ENCODE assay signal across 17 cellular contexts in the genomic region with DNA sequence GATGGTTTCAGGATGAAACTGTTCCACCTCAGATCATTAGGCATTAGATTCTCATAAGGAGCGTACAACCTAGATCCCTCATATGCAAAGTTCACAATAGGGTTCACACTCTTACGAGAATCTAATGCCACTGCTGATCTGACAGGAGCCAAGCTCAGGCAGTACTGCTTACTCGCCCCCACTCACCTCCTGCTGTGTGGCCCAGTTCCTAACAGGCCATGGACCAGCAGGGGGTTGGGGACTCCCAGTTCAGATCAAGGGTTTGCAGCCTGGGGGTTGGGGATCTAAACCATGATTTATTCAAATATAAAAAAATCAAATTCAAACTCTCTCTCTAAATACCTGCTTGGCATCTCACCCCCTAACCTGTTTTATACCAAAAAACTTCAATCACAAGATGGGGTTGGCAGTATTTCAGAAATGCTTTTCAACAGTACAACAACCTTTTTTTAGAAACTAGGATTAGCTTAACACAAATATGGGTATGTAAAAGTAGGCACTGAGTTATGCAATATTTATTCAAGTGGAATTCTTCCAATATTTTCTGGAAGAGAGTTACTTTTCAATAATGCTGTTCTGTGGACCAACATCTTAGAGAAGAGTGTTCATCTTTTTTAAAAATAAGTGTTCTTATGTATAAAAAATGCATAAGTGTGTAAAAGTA. TPM values are rescaled to one million over a fixed set of nuclear protein-coding genes. Genes with fewer than 3 reads are reported as not detected.
A peak's percentile ranks its signal among the peaks of the same experiment; 100 is the strongest.
DNase-seq lines count a peak whose midpoint lies in the region; ATAC-seq and TF ChIP-seq lines count a peak whose summit lies in the region.
"Had no signal": no experiment of that assay in that cellular context is flagged by ENCODE, and none has a peak within 500 bp of the region (broad histone marks: within the 10 kb centered on the region; RNA-seq: fewer than 3 reads in every experiment).

No MANE protein-coding gene starts in this region.

- peak overlapping the region; percentile 29 for H3K4me2 ChIP-seq in PC-3 (ENCODE audit: low read length)
- H3K4me2 ChIP-seq: SK-N-SH had no signal

- H3K27me3 Mint-ChIP-seq in osteocyte (ENCODE audit: unreplicated experiment), result no peaks in the 10 kb centered on the region
- H3K27me3 Mint-ChIP-seq in naive thymus-derived CD4-positive, alpha-beta T cell, result no peaks in the 10 kb centered on the region
- H3K27me3 Mint-ChIP-seq: activated naive CD8-positive, alpha-beta T cell treated with anti-CD3 and anti-CD28 coated beads, Interleukin-2, amount 10 ng/mL, durations not matched to agents 7 days and 5 days; central memory CD8-positive, alpha-beta T cell had no signal

- H3K79me2 ChIP-seq in PC-3 (ENCODE audit: low read length), result no peaks in the 10 kb centered on the region

- no peak overlapping the region for H3K9ac ChIP-seq in PC-3 (ENCODE audit: low read length)
- H3K9ac ChIP-seq: SK-N-SH had no signal

- no peak overlapping the region for H3K27ac Mint-ChIP-seq in osteocyte (ENCODE audit: unreplicated experiment)
- H3K27ac Mint-ChIP-seq in naive thymus-derived CD4-positive, alpha-beta T cell, result no peak overlapping the region
- H3K27ac Mint-ChIP-seq: activated naive CD8-positive, alpha-beta T cell treated with anti-CD3 and anti-CD28 coated beads, Interleukin-2, amount 10 ng/mL, durations not matched to agents 7 days and 5 days had no signal

- 93 to 95% methylated on average over 3 of the region's 3 CpGs for WGBS in sigmoid colon, 2 donors

- no peak for TF ChIP-seq CTCF in PC-3 (conservative IDR thresholded peaks at IDR 0.05; ENCODE audit: low read depth, low read length)
- TF ChIP-seq CTCF in sigmoid colon (IDR thresholded peaks at IDR 0.05), result no peak
- TF ChIP-seq CTCF in osteocyte (IDR thresholded peaks at IDR 0.05), result no peak

- H3K9me3 Mint-ChIP-seq in osteocyte (ENCODE audit: unreplicated experiment), result peaks cover 17% of the 10 kb centered on the region
- peaks cover 0 to 10% (median 3%) of the 10 kb centered on the region in 11 donors for H3K9me3 Mint-ChIP-seq in naive thymus-derived CD4-positive, alpha-beta T cell

- no peak overlapping the region for H2AFZ ChIP-seq in PC-3 (ENCODE audit: low read length)

- H3K4me1 ChIP-seq in PC-3 (ENCODE audit: insufficient read depth, low read length) (peaks cover 24% of the 10 kb centered on the region), sigmoid colon (peaks cover 0 to 22% (median 6%) of the 10 kb centered on the region in 4 donors)
- no peaks in the 10 kb centered on the region for H3K4me1 ChIP-seq in naive thymus-derived CD4-positive, alpha-beta T cell (ENCODE audit: control insufficient read depth in 2 of 2, insufficient read depth in 2 of 2, low read length in 2 of 2)
- H3K4me1 ChIP-seq: BE2C had no signal

- intact Hi-C loops in PC-3 (cut with micrococcal nuclease), result loop anchor here (2.0 to 5.0 kb wide), 3 partner anchors 15 to 491 kb away; no protein-coding TSS in a partner anchor
- intact Hi-C loops in sigmoid colon (cut with DNase I), result loop anchor here (10.0 kb wide), 1 partner anchor 49 kb away; no protein-coding TSS in a partner anchor
- intact Hi-C loops in naive thymus-derived CD4-positive, alpha-beta T cell (cut with micrococcal nuclease), result no loop called here

- H3K27me3 ChIP-seq in PC-3 (ENCODE audit: low read length), result no peaks in the 10 kb centered on the region
- no peaks in the 10 kb centered on the region for H3K27me3 ChIP-seq in sigmoid colon
- H3K27me3 ChIP-seq in naive thymus-derived CD4-positive, alpha-beta T cell (ENCODE audit: control insufficient read depth in 2 of 2, insufficient read depth in 2 of 2, low read length in 2 of 2), result no peaks in the 10 kb centered on the region
- H3K27me3 ChIP-seq: BE2C had no signal

- H3K9me2 ChIP-seq in PC-3 (replicated peaks; ENCODE audit: low read length), result no peaks in the 10 kb centered on the region
- H3K9me2 ChIP-seq: SK-N-SH had no signal

- no TSS peak for BruUV-seq in PC-3 (replicated peaks; lab: Mats Ljungman, UMichigan)

- H3K9me3 ChIP-seq in PC-3 (ENCODE audit: low read length) (no peaks in the 10 kb centered on the region), sigmoid colon (no peaks in the 10 kb centered on the region)
- no peaks in the 10 kb centered on the region for H3K9me3 ChIP-seq in naive thymus-derived CD4-positive, alpha-beta T cell (ENCODE audit: control insufficient read depth in 2 of 3, low read length in 3 of 3)
- H3K9me3 ChIP-seq: BE2C, SK-N-SH had no signal

- no peak for TF ChIP-seq EP300 in sigmoid colon (IDR thresholded peaks at IDR 0.05)

- POLR2A ChIA-PET in PC-3 (lab: Charles Lee; ENCODE audit: unreplicated experiment), result no interaction called here
- POLR2A ChIA-PET in naive thymus-derived CD4-positive, alpha-beta T cell (lab: Charles Lee), result interaction anchor here (0.6 kb wide), 1 partner anchor 1430 kb away, joined by 3 read pairs; no protein-coding TSS in a partner anchor

- H3K4me3 ChIP-seq in PC-3 (ENCODE audit: low read length) (no peak overlapping the region), sigmoid colon (no peak overlapping the region)
- no peak overlapping the region for H3K4me3 ChIP-seq in naive thymus-derived CD4-positive, alpha-beta T cell (ENCODE audit: low read length)

- H3K36me3 ChIP-seq in PC-3 (ENCODE audit: low read depth, low read length) (no peaks in the 10 kb centered on the region), sigmoid colon (peaks cover 0 to 5% (median 0%) of the 10 kb centered on the region in 4 donors)
- no peaks in the 10 kb centered on the region for H3K36me3 ChIP-seq in naive thymus-derived CD4-positive, alpha-beta T cell (ENCODE audit: control insufficient read depth in 2 of 3, insufficient read depth in 3 of 3, low read length in 3 of 3)
- H3K36me3 ChIP-seq: BE2C had no signal

- H3K27ac ChIP-seq in PC-3 (ENCODE audit: low read length), result peak overlapping the region; percentile 23
- H3K27ac ChIP-seq in sigmoid colon, result peak overlapping the region; percentile 15 to 79 (median 67)
- no peak overlapping the region for H3K27ac ChIP-seq in naive thymus-derived CD4-positive, alpha-beta T cell (ENCODE audit: low read depth, low read length)

- peak; percentile 2 for DNase-seq in COLO668 (lab: John Stamatoyannopoulos, UW; ENCODE audit: unreplicated experiment)
- DNase-seq in PC-3, result peak; percentile 51
- DNase-seq in fibroblast of peridontal ligament (ENCODE audit: extremely low read depth), result peak; percentile 78
- DNase-seq in sigmoid colon, result no peak
- no peak for DNase-seq in osteocyte (ENCODE audit: extremely low spot score, unreplicated experiment)
- no peak for DNase-seq in naive thymus-derived CD4-positive, alpha-beta T cell
- DNase-seq: activated naive CD8-positive, alpha-beta T cell treated with anti-CD3 and anti-CD28 coated beads, Interleukin-2, amount 10 ng/mL, durations not matched to agents 7 days and 5 days; activated T-cell treated with anti-CD3 and anti-CD28 coated beads, Interleukin-2, amount 50 U/mL, for 4 hours; BE2C; DMS153; NCI-H187; occipital lobe; SK-N-SH; stimulated activated naive CD4-positive, alpha-beta T cell had no signal

- H3K4me1 Mint-ChIP-seq in osteocyte (ENCODE audit: unreplicated experiment), result peaks cover 19% of the 10 kb centered on the region
- H3K4me1 Mint-ChIP-seq in naive thymus-derived CD4-positive, alpha-beta T cell, result peaks cover 0 to 15% (median 12%) of the 10 kb centered on the region in 7 donors
- H3K4me1 Mint-ChIP-seq: activated naive CD8-positive, alpha-beta T cell treated with anti-CD3 and anti-CD28 coated beads, Interleukin-2, amount 10 ng/mL, durations not matched to agents 7 days and 5 days had no signal

- ATAC-seq in PC-3 (peak; percentile 66), HG03097 (IDR thresholded peaks at IDR 0.05; ENCODE audit: low FRiP score, unreplicated experiment) (no peak), HG03439 (IDR thresholded peaks at IDR 0.05; ENCODE audit: unreplicated experiment) (no peak)
- no peak for ATAC-seq in naive thymus-derived CD4-positive, alpha-beta T cell
- ATAC-seq: activated T-cell treated with anti-CD3 and anti-CD28 coated beads, Interleukin-2, amount 50 U/mL, for 4 hours had no signal

- H3K36me3 Mint-ChIP-seq in osteocyte (ENCODE audit: unreplicated experiment), result peaks cover 39% of the 10 kb centered on the region
- peaks cover 17 to 72% (median 61%) of the 10 kb centered on the region in 5 donors for H3K36me3 Mint-ChIP-seq in naive thymus-derived CD4-positive, alpha-beta T cell

- no peak overlapping the region for H3K4me3 Mint-ChIP-seq in osteocyte (ENCODE audit: unreplicated experiment)
- H3K4me3 Mint-ChIP-seq in naive thymus-derived CD4-positive, alpha-beta T cell, result no peak overlapping the region
- H3K4me3 Mint-ChIP-seq: activated naive CD8-positive, alpha-beta T cell treated with anti-CD3 and anti-CD28 coated beads, Interleukin-2, amount 10 ng/mL, durations not matched to agents 7 days and 5 days; activated T-cell treated with anti-CD3 and anti-CD28 coated beads, Interleukin-2, amount 50 U/mL, for 4 hours; central memory CD8-positive, alpha-beta T cell had no signal

- no peaks in the 10 kb centered on the region for H4K20me1 ChIP-seq in PC-3 (ENCODE audit: low read length)

- CTCF ChIA-PET in PC-3 (lab: Charles Lee), result no interaction called here
- CTCF ChIA-PET in naive thymus-derived CD4-positive, alpha-beta T cell (lab: Charles Lee), result no interaction called here

- TF ChIP-seq POLR2A in sigmoid colon (IDR thresholded peaks at IDR 0.05), result no peak

- H3F3A ChIP-seq in PC-3 (ENCODE audit: low read length, unreplicated experiment), result no peaks in the 10 kb centered on the region

RNA-seq across cellular contexts. Expression of a gene that starts 30.1 kb away (rescaled TPM):
- 33.9 and 42.3 TPM in 2 replicates for total RNA-seq in PC-3 (2014; rRNA removed)
- total RNA-seq in sigmoid colon, result 10 to 100 TPM; 49.6 to 55.9 (median 53.1) TPM
- polyA plus RNA-seq in sigmoid colon, result 10 to 100 TPM in 1 of 3 donors, 1 to 10 TPM in 2; 2.8 to 38.7 (median 4.2) TPM
- 36.6 and 37.9 TPM in 2 replicates for total RNA-seq in osteocyte
- 10 to 100 TPM in 4 of 5 experiments, 1 to 10 TPM in 1; 8.2 to 17.3 (median 11.3) TPM for total RNA-seq in naive thymus-derived CD4-positive, alpha-beta T cell
- 1 to 10 TPM; 4.8 to 5.7 TPM for polyA plus RNA-seq in naive thymus-derived CD4-positive, alpha-beta T cell

Comparison
In these comparisons a context has a peak if more than half of its experiments do, and no peak if none do; other contexts are left out.
1. DNase-seq: peak in COLO668 (single experiment), PC-3 (single experiment) and fibroblast of peridontal ligament (single experiment); none in sigmoid colon (single experiment), osteocyte (single experiment) and naive thymus-derived CD4-positive, alpha-beta T cell (0 of 9).
2. intact Hi-C loops: an anchor here in PC-3 (2.0 to 5.0 kb wide) and sigmoid colon (10.0 kb wide); none called in naive thymus-derived CD4-positive, alpha-beta T cell.